Comparison of ENCODE assay signal across 18 cellular contexts in the genomic region with DNA sequence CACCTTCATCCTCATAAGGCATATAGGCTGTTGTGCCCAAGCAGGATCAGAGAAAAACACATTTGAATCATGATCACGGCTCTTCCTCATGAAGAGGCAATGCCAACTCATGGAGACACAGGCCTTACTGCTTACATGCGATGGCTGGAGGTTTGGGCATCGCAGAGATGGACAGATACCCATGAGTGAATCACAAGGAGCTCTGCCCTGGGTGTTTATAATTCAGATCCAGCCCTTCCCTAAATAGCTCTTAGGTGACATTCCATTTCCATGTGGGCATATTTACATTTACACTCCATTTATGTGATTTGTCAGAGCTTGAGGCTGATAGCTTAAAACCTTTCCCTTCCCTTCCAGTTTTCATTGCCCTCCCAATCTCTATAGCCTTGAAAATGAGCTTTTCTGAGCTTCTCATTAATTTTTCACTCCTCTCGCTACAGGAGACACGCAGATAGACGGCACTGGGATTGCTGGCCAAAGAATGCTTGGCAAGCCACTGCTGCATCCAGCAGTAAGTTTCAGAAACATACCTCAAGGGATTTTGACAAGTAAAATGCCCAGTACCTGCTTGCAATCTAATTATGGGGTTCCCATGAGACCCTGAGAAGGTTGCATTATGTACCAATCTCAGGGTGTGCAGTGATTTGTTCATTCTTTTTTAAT.
"Had no signal": no experiment of that assay in that cellular context is flagged by ENCODE, and none has a peak within 500 bp of the region (broad histone marks: within the 10 kb centered on the region; RNA-seq: fewer than 3 reads in every experiment).

No MANE protein-coding gene starts in this region.

- H3K36me3 Mint-ChIP-seq: activated naive CD4-positive, alpha-beta T cell treated with anti-CD3 and anti-CD28 coated beads, Interleukin-2, amount 50 U/mL, for 72 hours; stimulated activated naive B cell treated with anti-CD40 and anti-IgM and Interleukin-4, amounts not matched to agents 10 μg/mL and 1 μg/mL and 100 μg/mL, for 72 hours had no signal

- ATAC-seq: activated CD4-positive, CD25-positive, alpha-beta regulatory T cell treated with anti-CD3 and anti-CD28 coated beads, Interleukin-2, amount 50 U/mL, for 24 hours; activated naive CD4-positive, alpha-beta T cell treated with anti-CD3 and anti-CD28 coated beads, Interleukin-2, amount 50 U/mL, for 72 hours; sciatic nerve; stimulated activated naive B cell treated with anti-CD40 and anti-IgM and Interleukin-4, amounts not matched to agents 10 μg/mL and 1 μg/mL and 100 μg/mL, for 72 hours; T-helper 17 cell had no signal

- DNase-seq: activated effector memory CD4-positive, alpha-beta T cell treated with Interleukin-2 at 50 U/mL for 16 hours; activated T-cell treated with anti-CD3 and anti-CD28 coated beads, Interleukin-2, amount 50 U/mL, for 1 hour; amygdala; mesendoderm; occipital lobe; stimulated activated CD4-positive, alpha-beta T cell treated with anti-CD3 and anti-CD28 coated beads, Interleukin-2, amount 100 ng/mL, for 24 hours; stimulated activated naive B cell treated with anti-CD40 and anti-IgM and Interleukin-4, amounts not matched to agents 10 μg/mL and 1 μg/mL and 100 μg/mL, for 72 hours; T-helper 17 cell had no signal

- FAIRE-seq: bronchial epithelial cell, colon, frontal cortex, keratinocyte, TTC549 had no signal

- H3K27ac Mint-ChIP-seq: activated naive CD4-positive, alpha-beta T cell treated with anti-CD3 and anti-CD28 coated beads, Interleukin-2, amount 50 U/mL, for 72 hours; nephron; stimulated activated naive B cell treated with anti-CD40 and anti-IgM and Interleukin-4, amounts not matched to agents 10 μg/mL and 1 μg/mL and 100 μg/mL, for 72 hours; T-helper 17 cell had no signal

- H3K4me1 Mint-ChIP-seq: stimulated activated naive B cell treated with anti-CD40 and anti-IgM and Interleukin-4, amounts not matched to agents 10 μg/mL and 1 μg/mL and 100 μg/mL, for 72 hours; T-helper 17 cell had no signal

- H3K27ac ChIP-seq: prostate gland had no signal

- H3K4me3 Mint-ChIP-seq: nephron; stimulated activated naive B cell treated with anti-CD40 and anti-IgM and Interleukin-4, amounts not matched to agents 10 μg/mL and 1 μg/mL and 100 μg/mL, for 72 hours; T-helper 17 cell had no signal
